24 cellular contexts compared by ENCODE assay signal in genomic region chr5:96775050-96775449, GRCh38.
"Had no signal": no experiment of that assay in that cellular context is flagged by ENCODE, and none has a peak within 500 bp of the region (broad histone marks: within the 10 kb centered on the region; RNA-seq: fewer than 3 reads in every experiment).

No MANE protein-coding gene starts in this region.

- H3K27ac ChIP-seq: left lung, lower lobe of right lung, pancreas, suprapubic skin, tibial artery, upper lobe of right lung had no signal

- H3K9me3 Mint-ChIP-seq: activated CD4-positive, alpha-beta memory T cell treated with anti-CD3 and anti-CD28 coated beads, Interleukin-2, amount 10 ng/mL, durations not matched to agents 7 days and 5 days; activated CD4-positive, alpha-beta T cell treated with anti-CD3 and anti-CD28 coated beads, Interleukin-2, amount 10 ng/mL, durations not matched to agents 24 days and 14 days had no signal

- H3K27ac Mint-ChIP-seq: activated CD4-positive, alpha-beta memory T cell treated with anti-CD3 and anti-CD28 coated beads, Interleukin-2, amount 10 ng/mL, durations not matched to agents 7 days and 5 days; activated CD4-positive, alpha-beta T cell treated with anti-CD3 and anti-CD28 coated beads, Interleukin-2, amount 10 ng/mL, durations not matched to agents 24 days and 14 days had no signal

- ATAC-seq: left lung, lower lobe of right lung, pancreas had no signal

- H3K9me3 ChIP-seq: left lung, lower lobe of right lung, pancreas, suprapubic skin, tibial artery, upper lobe of right lung had no signal

- DNase-seq: activated CD4-positive, alpha-beta memory T cell treated with anti-CD3 and anti-CD28 coated beads, Interleukin-2, amount 10 ng/mL, durations not matched to agents 7 days and 5 days; activated CD4-positive, CD25-positive, alpha-beta regulatory T cell treated with anti-CD3 and anti-CD28 coated beads, Interleukin-2, amount 50 U/mL, for 72 hours; activated CD8-positive, alpha-beta memory T cell treated with anti-CD3 and anti-CD28 coated beads, Interleukin-2, amount 50 U/mL, for 48 hours; activated effector memory CD4-positive, alpha-beta T cell treated with Interleukin-2 at 50 U/mL for 16 hours; activated naive CD4-positive, alpha-beta T cell treated with Interleukin-2 at 50 U/mL for 16 hours; activated T-cell treated with anti-CD3 and anti-CD28 coated beads, Interleukin-2, amount 50 U/mL, for 48 hours; amygdala; caudate nucleus; foreskin fibroblast; head of caudate nucleus; kidney glomerular epithelial cell; left lung; lower lobe of right lung; mesendoderm; pancreas; right cardiac atrium; stimulated activated CD4-positive, alpha-beta T cell treated with anti-CD3 and anti-CD28 coated beads, Interleukin-15, amount 100 ng/mL, for 24 hours; stimulated activated CD4-positive, alpha-beta T cell treated with anti-CD3 and anti-CD28 coated beads, Interleukin-2, amount 100 ng/mL, for 24 hours; stimulated activated naive CD4-positive, alpha-beta T cell; T1000; tibial artery; upper lobe of right lung had no signal

- H3K27me3 Mint-ChIP-seq: activated CD4-positive, alpha-beta memory T cell treated with anti-CD3 and anti-CD28 coated beads, Interleukin-2, amount 10 ng/mL, durations not matched to agents 7 days and 5 days; activated CD4-positive, alpha-beta T cell treated with anti-CD3 and anti-CD28 coated beads, Interleukin-2, amount 10 ng/mL, durations not matched to agents 24 days and 14 days had no signal

- H3K4me1 ChIP-seq: lower lobe of right lung, upper lobe of right lung had no signal

- H3K4me3 ChIP-seq: left lung, lower lobe of right lung, pancreas, suprapubic skin, tibial artery, upper lobe of right lung had no signal

- H3K27me3 ChIP-seq: left lung, pancreas, suprapubic skin, tibial artery, upper lobe of right lung had no signal

- H3K4me3 Mint-ChIP-seq: activated CD4-positive, alpha-beta memory T cell treated with anti-CD3 and anti-CD28 coated beads, Interleukin-2, amount 10 ng/mL, durations not matched to agents 7 days and 5 days; activated CD4-positive, alpha-beta T cell treated with anti-CD3 and anti-CD28 coated beads, Interleukin-2, amount 10 ng/mL, durations not matched to agents 24 days and 14 days had no signal
